In the genomic region with DNA sequence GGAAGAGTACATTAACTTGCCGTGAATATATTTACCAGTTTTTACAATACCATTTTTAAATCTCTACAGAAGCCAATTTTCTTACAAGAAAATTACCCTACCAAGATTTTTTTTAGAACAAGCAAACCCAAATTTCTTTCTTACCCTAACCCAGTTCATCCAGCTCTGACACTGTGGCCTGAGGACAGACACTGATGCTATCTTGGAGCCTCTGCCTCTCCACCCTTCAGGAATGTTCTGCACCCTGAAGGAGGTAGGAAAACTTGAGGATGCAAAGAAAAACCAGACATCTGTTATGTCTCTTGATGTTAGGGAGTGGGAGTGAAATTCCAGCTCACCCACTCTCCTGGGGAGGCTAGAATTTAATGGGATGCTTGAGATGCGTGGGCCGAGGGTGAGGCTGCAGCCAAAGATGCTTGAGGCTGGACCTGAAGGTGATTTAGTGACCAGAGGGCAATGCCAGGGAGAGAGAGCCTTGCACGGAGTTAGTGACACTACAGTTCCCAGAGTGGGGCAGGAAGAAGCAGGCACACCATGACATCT, we compare ENCODE assay signal across 20 cellular contexts.
DNase-seq lines count a peak whose midpoint lies in the region; TF ChIP-seq lines count a peak whose summit lies in the region.
"Had no signal": no experiment of that assay in that cellular context is flagged by ENCODE, and none has a peak within 500 bp of the region (broad histone marks: within the 10 kb centered on the region; RNA-seq: fewer than 3 reads in every experiment).

No MANE protein-coding gene starts in this region.

- no peaks in the 10 kb centered on the region for H3K9me3 ChIP-seq in transverse colon

- no peak for TF ChIP-seq CTCF in nephron progenitor cell (IDR thresholded peaks at IDR 0.05)
- TF ChIP-seq CTCF in foreskin fibroblast (IDR thresholded peaks at IDR 0.05; ENCODE audit: low read depth, low read length): no peak
- TF ChIP-seq CTCF in transverse colon (IDR thresholded peaks at IDR 0.05): no peak

- H3K36me3 ChIP-seq in transverse colon: no peaks in the 10 kb centered on the region

- no peaks in the 10 kb centered on the region for H3K36me3 Mint-ChIP-seq in nephron progenitor cell (ENCODE audit: low read depth)

- peak overlapping the region; percentile 7 for H3K27ac Mint-ChIP-seq in nephron progenitor cell

- 95 to 100% methylated on average over 4 of the region's 4 CpGs for WGBS in transverse colon (ENCODE audit: low coverage in 1 of 2), 2 donors

- peaks cover 43% of the 10 kb centered on the region for H3K4me1 Mint-ChIP-seq in nephron progenitor cell

- no peak for TF ChIP-seq EP300 in transverse colon (IDR thresholded peaks at IDR 0.05; ENCODE audit: low read depth)

- intact Hi-C loops in transverse colon (cut with DNase I; ENCODE audit: low total_unique reads): no loop called here

- H3K9me3 Mint-ChIP-seq in nephron progenitor cell: no peaks in the 10 kb centered on the region
- H3K9me3 Mint-ChIP-seq: CD8-positive, alpha-beta memory T cell had no signal

- no peaks in the 10 kb centered on the region for H3K4me1 ChIP-seq in transverse colon

- H3K4me3 ChIP-seq in foreskin fibroblast (ENCODE audit: low read depth in 1 of 2, low read length in 2 of 2) (no peak overlapping the region), transverse colon (no peak overlapping the region)

- H3K4me3 Mint-ChIP-seq in nephron progenitor cell: no peak overlapping the region
- H3K4me3 Mint-ChIP-seq: CD8-positive, alpha-beta memory T cell had no signal

- H3K27ac ChIP-seq in transverse colon: no peak overlapping the region

- no peaks in the 10 kb centered on the region for H3K27me3 ChIP-seq in transverse colon

- in situ Hi-C loops in transverse colon (cut with MboI; ENCODE audit: low pct_ligation_motif_present in 1 of 4, low pct_unique_long_range_greater_than_20kb in 1 of 4, low sequenced_read_pairs in 3 of 4): no loop called here

- DNase-seq in EH (ENCODE audit: low read depth): peak; percentile 48
- peak; percentile 19 for DNase-seq in NCI-H226
- peak; percentile 91 for DNase-seq in kidney glomerular epithelial cell (lab: John Stamatoyannopoulos, UW)
- no peak for DNase-seq in nephron progenitor cell
- no peak for DNase-seq in foreskin fibroblast
- no peak for DNase-seq in NCI-H1105 (lab: John Stamatoyannopoulos, UW)
- no peak for DNase-seq in activated effector memory CD4-positive, alpha-beta T cell treated with Interleukin-2 at 50 U/mL for 16 hours
- DNase-seq in transverse colon: no peak
- DNase-seq: AML-193; C1 segment of cervical spinal cord; Calu3; CD8-positive, alpha-beta memory T cell; DMS153; GOT3; HCEC 1CT; MV-4-11; NCI-H1694; NCI-H446 treated with DMSO at 0.1 percent for 48 hours; NCI-H526 treated with DMSO at 0.1 percent for 48 hours; Right ventricle myocardium superior had no signal

- TF ChIP-seq POLR2A in transverse colon (IDR thresholded peaks at IDR 0.05): no peak

- H3K27me3 Mint-ChIP-seq in nephron progenitor cell (ENCODE audit: low read depth, poor library complexity): peaks cover 21% of the 10 kb centered on the region

Comparison
In these comparisons a context has a peak if more than half of its experiments do, and no peak if none do; other contexts are left out.
1. DNase-seq: peak in EH (single experiment), NCI-H226 (single experiment) and kidney glomerular epithelial cell (single experiment); none in nephron progenitor cell (single experiment), foreskin fibroblast (0 of 2), NCI-H1105 (single experiment), activated effector memory CD4-positive, alpha-beta T cell treated with Interleukin-2 at 50 U/mL for 16 hours (single experiment) and transverse colon (single experiment).